Comparison of ENCODE assay signal across 8 cellular contexts in the genomic region with DNA sequence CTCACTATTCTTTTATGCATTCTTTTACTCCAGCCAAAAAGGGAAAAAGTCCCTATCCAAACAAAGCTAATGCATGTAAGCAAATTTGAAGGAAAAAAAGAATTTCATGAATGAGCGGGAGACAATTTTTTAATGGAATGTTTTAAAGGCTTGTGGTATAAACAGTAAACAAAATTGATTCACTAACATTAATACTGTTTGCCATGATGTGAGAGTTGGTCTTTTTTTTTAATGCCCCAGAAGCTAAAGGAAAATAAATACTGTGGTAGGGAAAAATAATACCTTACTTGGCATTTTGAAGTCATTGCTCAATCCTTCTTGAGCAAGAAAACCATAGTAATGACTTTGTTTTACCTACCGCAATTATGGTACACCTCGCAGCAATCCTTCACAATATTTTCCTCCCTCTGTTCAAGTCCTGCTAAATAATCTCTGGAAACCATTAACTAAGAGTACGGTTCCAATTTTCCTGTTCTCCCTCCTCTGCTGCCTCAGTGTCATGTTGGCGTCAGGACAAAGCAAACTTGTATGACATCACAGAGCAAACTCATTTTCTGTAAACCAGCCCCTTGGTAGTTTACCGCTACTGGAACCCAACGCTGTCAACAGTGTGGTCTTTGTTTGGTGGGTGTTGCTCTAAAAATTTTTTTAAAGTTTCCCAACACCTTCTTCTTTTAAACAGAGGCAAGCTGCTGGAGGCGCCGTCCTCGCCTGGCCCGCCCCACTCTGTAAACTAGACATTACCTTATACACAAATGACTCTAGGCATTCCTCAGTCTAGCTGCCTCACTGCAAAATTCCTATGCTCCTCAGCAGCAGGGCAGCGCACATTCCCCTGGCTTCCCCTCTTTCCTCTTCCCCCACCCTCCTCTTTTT.
DNase-seq lines count a peak whose midpoint lies in the region; ATAC-seq, FAIRE-seq and TF ChIP-seq lines count a peak whose summit lies in the region.

No MANE protein-coding gene starts in this region.

- H3K4me3 Mint-ChIP-seq in activated CD4-positive, alpha-beta T cell treated with anti-CD3 and anti-CD28 coated beads, Interleukin-2, amount 10 ng/mL, durations not matched to agents 24 days and 14 days: no peak overlapping the region
- H3K4me3 Mint-ChIP-seq in activated naive CD4-positive, alpha-beta T cell treated with anti-CD3 and anti-CD28 coated beads for 36 hours: no peak overlapping the region

- H3K4me3 ChIP-seq in cardiac muscle cell: no peak overlapping the region
- peak overlapping the region; percentile 13 for H3K4me3 ChIP-seq in skeletal muscle cell (ENCODE audit: low read depth, low read length)

- peaks cover 41% of the 10 kb centered on the region for H3K4me1 Mint-ChIP-seq in activated CD4-positive, alpha-beta T cell treated with anti-CD3 and anti-CD28 coated beads, Interleukin-2, amount 10 ng/mL, durations not matched to agents 24 days and 14 days
- peaks cover 26% of the 10 kb centered on the region for H3K4me1 Mint-ChIP-seq in activated naive CD4-positive, alpha-beta T cell treated with anti-CD3 and anti-CD28 coated beads for 36 hours (ENCODE audit: low read depth)

- H3K4me1 ChIP-seq in cardiac muscle cell (ENCODE audit: low read depth): peaks cover 54% of the 10 kb centered on the region

- no peak for TF ChIP-seq POLR2A in H54 (IDR thresholded peaks at IDR 0.05; ENCODE audit: low read depth, low read length)

- H3K9me3 ChIP-seq in cardiac muscle cell (ENCODE audit: low read depth): no peaks in the 10 kb centered on the region

- peak; percentile 77 for DNase-seq in activated CD4-positive, alpha-beta T cell treated with anti-CD3 and anti-CD28 coated beads, Interleukin-2, amount 10 ng/mL, durations not matched to agents 24 days and 14 days
- DNase-seq in activated CD4-positive, alpha-beta T cell treated with anti-CD3 and anti-CD28 coated beads for 4 hours: no peak
- DNase-seq in activated naive CD4-positive, alpha-beta T cell treated with anti-CD3 and anti-CD28 coated beads for 36 hours: peak; percentile 48
- DNase-seq in cardiac muscle cell (ENCODE audit: low read depth in 1 of 2, low spot score in 1 of 2): peak in 1 of 2 donors; percentile 85
- DNase-seq in skeletal muscle cell (ENCODE audit: low read depth): no peak
- no peak for DNase-seq in H54 (ENCODE audit: insufficient read length, low spot score)

- ATAC-seq in HG02571 (IDR thresholded peaks at IDR 0.05; ENCODE audit: unreplicated experiment) (no peak), GM21786 (IDR thresholded peaks at IDR 0.05; ENCODE audit: unreplicated experiment) (no peak)

- no peaks in the 10 kb centered on the region for H3K27me3 ChIP-seq in cardiac muscle cell

- peaks cover 18% of the 10 kb centered on the region for H3K36me3 Mint-ChIP-seq in activated CD4-positive, alpha-beta T cell treated with anti-CD3 and anti-CD28 coated beads, Interleukin-2, amount 10 ng/mL, durations not matched to agents 24 days and 14 days (ENCODE audit: low read depth)
- H3K36me3 Mint-ChIP-seq in activated naive CD4-positive, alpha-beta T cell treated with anti-CD3 and anti-CD28 coated beads for 36 hours (ENCODE audit: low read depth): peaks cover 16% of the 10 kb centered on the region

- TF ChIP-seq CTCF in cardiac muscle cell (IDR thresholded peaks at IDR 0.05; ENCODE audit: low read depth, low read length): no peak

- peaks cover 3% of the 10 kb centered on the region for H3K36me3 ChIP-seq in cardiac muscle cell

- H3K27ac Mint-ChIP-seq in activated CD4-positive, alpha-beta T cell treated with anti-CD3 and anti-CD28 coated beads, Interleukin-2, amount 10 ng/mL, durations not matched to agents 24 days and 14 days: no peak overlapping the region
- H3K27ac Mint-ChIP-seq in activated naive CD4-positive, alpha-beta T cell treated with anti-CD3 and anti-CD28 coated beads for 36 hours: no peak overlapping the region

- CTCF ChIA-PET in activated naive CD4-positive, alpha-beta T cell treated with anti-CD3 and anti-CD28 coated beads for 36 hours (lab: Charles Lee): interaction anchor here (0.6 to 3.7 kb wide), 23 partner anchors 8 to 278 kb away, joined by 3 to 14 read pairs (median 5); no protein-coding TSS in a partner anchor

- H3K27me3 Mint-ChIP-seq in activated CD4-positive, alpha-beta T cell treated with anti-CD3 and anti-CD28 coated beads, Interleukin-2, amount 10 ng/mL, durations not matched to agents 24 days and 14 days: no peaks in the 10 kb centered on the region
- H3K27me3 Mint-ChIP-seq in activated naive CD4-positive, alpha-beta T cell treated with anti-CD3 and anti-CD28 coated beads for 36 hours (ENCODE audit: low read depth): no peaks in the 10 kb centered on the region

- intact Hi-C loops in activated CD4-positive, alpha-beta T cell treated with anti-CD3 and anti-CD28 coated beads, Interleukin-2, amount 10 ng/mL, durations not matched to agents 24 days and 14 days (cut with micrococcal nuclease): loop anchor here (1.0 to 10.0 kb wide), 8 partner anchors 16 to 177 kb away; no protein-coding TSS in a partner anchor
- intact Hi-C loops in activated naive CD4-positive, alpha-beta T cell treated with anti-CD3 and anti-CD28 coated beads for 36 hours (cut with micrococcal nuclease): loop anchor here (1.0 to 2.0 kb wide), 5 partner anchors 49 to 175 kb away; no protein-coding TSS in a partner anchor

- peaks cover 4% of the 10 kb centered on the region for H3K9me3 Mint-ChIP-seq in activated CD4-positive, alpha-beta T cell treated with anti-CD3 and anti-CD28 coated beads, Interleukin-2, amount 10 ng/mL, durations not matched to agents 24 days and 14 days
- peaks cover 4% of the 10 kb centered on the region for H3K9me3 Mint-ChIP-seq in activated naive CD4-positive, alpha-beta T cell treated with anti-CD3 and anti-CD28 coated beads for 36 hours

- no peak for FAIRE-seq in H54 (lab: Jason Lieb, UNC)

- peak overlapping the region; percentile 99 for H3K27ac ChIP-seq in cardiac muscle cell

Comparison
In these comparisons a context has a peak if more than half of its experiments do, and no peak if none do; other contexts are left out.
1. DNase-seq: peak in activated CD4-positive, alpha-beta T cell treated with anti-CD3 and anti-CD28 coated beads, Interleukin-2, amount 10 ng/mL, durations not matched to agents 24 days and 14 days (single experiment) and activated naive CD4-positive, alpha-beta T cell treated with anti-CD3 and anti-CD28 coated beads for 36 hours (single experiment); none in activated CD4-positive, alpha-beta T cell treated with anti-CD3 and anti-CD28 coated beads for 4 hours (0 of 2), skeletal muscle cell (single experiment) and H54 (single experiment).